ENCODE assay signal across 15 cellular contexts in genomic region chr7:29224726-29225125, GRCh38.
"Had no signal": no experiment of that assay in that cellular context is flagged by ENCODE, and none has a peak within 500 bp of the region (broad histone marks: within the 10 kb centered on the region; RNA-seq: fewer than 3 reads in every experiment).

No MANE protein-coding gene starts in this region.

- H3K27me3 ChIP-seq: colonic mucosa, heart right ventricle, right lobe of liver, stomach had no signal

- DNase-seq: activated CD4-positive, alpha-beta T cell treated with anti-CD3 and anti-CD28 coated beads for 36 hours; activated CD4-positive, alpha-beta T cell treated with anti-CD3 and anti-CD28 coated beads, Interleukin-2, amount 50 U/mL, for 48 hours; colonic mucosa; heart right ventricle; immature natural killer cell; mesenchymal stem cell; naive thymus-derived CD4-positive, alpha-beta T cell; right lobe of liver; small intestine; stimulated activated CD4-positive, alpha-beta T cell treated with anti-CD3 and anti-CD28 coated beads, Interleukin-4, amount 100 ng/mL, for 24 hours; stomach had no signal

- FAIRE-seq: small intestine, TTC549 had no signal

- H3K36me3 ChIP-seq: colonic mucosa, heart right ventricle, prostate gland, right lobe of liver, stomach had no signal

- H3K9me3 ChIP-seq: colonic mucosa, prostate gland had no signal

- H3K4me3 ChIP-seq: colonic mucosa, heart right ventricle, prostate gland, right lobe of liver, stomach had no signal

- H3K4me1 ChIP-seq: colonic mucosa, prostate gland had no signal

- ATAC-seq: activated CD4-positive, alpha-beta T cell treated with anti-CD3 and anti-CD28 coated beads for 36 hours; heart right ventricle; naive thymus-derived CD4-positive, alpha-beta T cell; right lobe of liver; stimulated activated effector memory CD8-positive, alpha-beta T cell treated with anti-CD3 and anti-CD28 coated beads, Interleukin-12 subunit alpha, Interleukin-12 subunit beta, amount 100 ng/mL, for 72 hours; WTC11 had no signal

- H3K27ac ChIP-seq: colonic mucosa, heart right ventricle, prostate gland, right lobe of liver, stomach had no signal
